In the genomic region with DNA sequence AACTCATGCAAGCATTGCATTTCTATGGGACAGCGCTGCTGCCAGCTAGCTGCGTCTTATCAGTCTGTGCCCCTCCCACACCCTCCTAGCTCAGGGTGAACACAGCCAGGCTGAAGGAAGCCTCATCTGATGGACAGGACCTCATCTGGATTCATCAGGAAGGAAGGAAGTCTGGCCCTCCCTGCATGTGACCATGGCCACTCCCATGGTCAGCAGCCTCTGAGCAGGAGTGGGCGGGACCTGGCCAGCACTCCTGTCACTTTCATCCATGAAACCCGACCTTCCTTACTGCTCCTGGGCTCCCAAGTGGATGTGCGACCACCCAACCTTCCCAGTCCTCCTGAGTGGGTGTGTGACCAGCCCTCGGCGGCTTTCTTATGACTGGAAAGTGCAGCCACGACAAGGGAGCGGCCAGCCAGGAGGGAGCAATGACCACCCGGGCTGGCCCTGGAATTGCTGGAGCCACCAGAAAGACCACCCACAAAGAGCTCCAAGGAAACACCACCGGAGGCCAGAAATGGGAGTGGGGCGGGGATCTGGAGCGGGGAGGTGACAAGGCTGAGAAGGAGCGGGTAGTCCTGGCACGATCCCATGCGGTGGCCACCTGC, we compare ENCODE assay signal across 14 cellular contexts.
DNase-seq lines count a peak whose midpoint lies in the region; ATAC-seq and TF ChIP-seq lines count a peak whose summit lies in the region.
"Had no signal": no experiment of that assay in that cellular context is flagged by ENCODE, and none has a peak within 500 bp of the region (broad histone marks: within the 10 kb centered on the region; RNA-seq: fewer than 3 reads in every experiment).

No MANE protein-coding gene starts in this region.

- H3K27ac Mint-ChIP-seq in MCF 10A (ENCODE audit: low read depth, unreplicated experiment) (no peak overlapping the region), nephron progenitor cell (no peak overlapping the region), natural killer cell (no peak overlapping the region)

- H3K4me3 Mint-ChIP-seq in MCF 10A (ENCODE audit: unreplicated experiment) (no peak overlapping the region), nephron progenitor cell (no peak overlapping the region), natural killer cell (no peak overlapping the region)

- peaks cover 7% of the 10 kb centered on the region for H3K9me3 Mint-ChIP-seq in MCF 10A (ENCODE audit: unreplicated experiment)
- no peaks in the 10 kb centered on the region for H3K9me3 Mint-ChIP-seq in nephron progenitor cell
- H3K9me3 Mint-ChIP-seq in natural killer cell: no peaks in the 10 kb centered on the region

- peak overlapping the region in 1 of 2 donors; percentile 16 for H3K27ac ChIP-seq in breast epithelium
- peak overlapping the region; percentile 68 for H3K27ac ChIP-seq in left ventricle myocardium inferior (replicated peaks)
- no peak overlapping the region for H3K27ac ChIP-seq in aorta (ENCODE audit: low read depth in 1 of 2, low read length in 2 of 2)
- H3K27ac ChIP-seq: SK-N-MC, transverse colon had no signal

- H3K27me3 Mint-ChIP-seq in MCF 10A (ENCODE audit: insufficient read depth, unreplicated experiment) (peaks cover 26% of the 10 kb centered on the region), nephron progenitor cell (ENCODE audit: low read depth, poor library complexity) (peaks cover 25% of the 10 kb centered on the region), natural killer cell (ENCODE audit: low read depth in 2 of 2) (no peaks in the 10 kb centered on the region)

- H3K4me1 ChIP-seq in breast epithelium (no peaks in the 10 kb centered on the region), left ventricle myocardium inferior (peaks cover 24% of the 10 kb centered on the region), aorta (ENCODE audit: control insufficient read depth in 1 of 2, insufficient read depth in 2 of 2, low read length in 2 of 2) (no peaks in the 10 kb centered on the region)
- H3K4me1 ChIP-seq: transverse colon had no signal

- H3K27me3 ChIP-seq in breast epithelium (peaks cover 0 to 5% of the 10 kb centered on the region in 2 donors), left ventricle myocardium inferior (ENCODE audit: low read depth) (no peaks in the 10 kb centered on the region), aorta (ENCODE audit: control insufficient read depth in 1 of 2, insufficient read depth in 2 of 2, low read length in 1 of 2) (no peaks in the 10 kb centered on the region)
- H3K27me3 ChIP-seq: transverse colon had no signal

- H3K4me1 Mint-ChIP-seq in MCF 10A (ENCODE audit: insufficient read depth, unreplicated experiment): no peaks in the 10 kb centered on the region
- H3K4me1 Mint-ChIP-seq in nephron progenitor cell: peaks cover 40% of the 10 kb centered on the region
- no peaks in the 10 kb centered on the region for H3K4me1 Mint-ChIP-seq in natural killer cell

- H3K4me3 ChIP-seq in breast epithelium: no peak overlapping the region
- peak overlapping the region; percentile 42 for H3K4me3 ChIP-seq in left ventricle myocardium inferior
- no peak overlapping the region for H3K4me3 ChIP-seq in aorta (ENCODE audit: low read length in 2 of 2)
- H3K4me3 ChIP-seq: SK-N-MC, skin epidermis, transverse colon had no signal

- no TSS peak for BruUV-seq in MCF 10A (replicated peaks; lab: Mats Ljungman, UMichigan)

- in situ Hi-C loops in GM13976 (cut with MboI; ENCODE audit: low sequenced_read_pairs, unreplicated experiment): no loop called here

- intact Hi-C loops in breast epithelium (cut with DNase I; ENCODE audit: low total_unique reads): no loop called here
- intact Hi-C loops in MCF 10A (cut with micrococcal nuclease): no loop called here
- intact Hi-C loops in left ventricle myocardium inferior (cut with micrococcal nuclease): no loop called here
- intact Hi-C loops in aorta (cut with DNase I): no loop called here
- intact Hi-C loops in natural killer cell (cut with micrococcal nuclease): no loop called here

- no peaks in the 10 kb centered on the region for H3K36me3 ChIP-seq in breast epithelium
- H3K36me3 ChIP-seq in left ventricle myocardium inferior: no peaks in the 10 kb centered on the region
- H3K36me3 ChIP-seq in aorta (ENCODE audit: control insufficient read depth in 1 of 2, insufficient read depth in 2 of 2, low read length in 1 of 2): no peaks in the 10 kb centered on the region
- H3K36me3 ChIP-seq: transverse colon had no signal

- ATAC-seq in aorta (ENCODE audit: low FRiP score) (peak; percentile 76), GM21619 (IDR thresholded peaks at IDR 0.05; ENCODE audit: unreplicated experiment) (no peak), natural killer cell (no peak)

- TF ChIP-seq CTCF in breast epithelium (IDR thresholded peaks at IDR 0.05) (no peak), MCF 10A (IDR thresholded peaks at IDR 0.05; ENCODE audit: unreplicated experiment) (no peak), left ventricle myocardium inferior (IDR thresholded peaks at IDR 0.05; ENCODE audit: borderline replicate concordance) (no peak), nephron progenitor cell (IDR thresholded peaks at IDR 0.05) (no peak), GM13976 (IDR thresholded peaks at IDR 0.05; ENCODE audit: borderline replicate concordance, control extremely low read depth, extremely low read depth, insufficient read depth, missing control alignments) (no peak), natural killer cell (IDR thresholded peaks at IDR 0.05) (no peak)

- H3K36me3 Mint-ChIP-seq in MCF 10A (ENCODE audit: insufficient read depth, unreplicated experiment): peaks cover 4% of the 10 kb centered on the region
- no peaks in the 10 kb centered on the region for H3K36me3 Mint-ChIP-seq in nephron progenitor cell (ENCODE audit: low read depth)
- H3K36me3 Mint-ChIP-seq in natural killer cell: no peaks in the 10 kb centered on the region

- H3K9me3 ChIP-seq in breast epithelium (no peaks in the 10 kb centered on the region), left ventricle myocardium inferior (replicated peaks) (no peaks in the 10 kb centered on the region), aorta (ENCODE audit: control insufficient read depth, low read length) (no peaks in the 10 kb centered on the region)
- H3K9me3 ChIP-seq: transverse colon had no signal

- DNase-seq in breast epithelium (ENCODE audit: low spot score in 2 of 2): peak; percentile 16 to 43
- no peak for DNase-seq in MCF 10A (ENCODE audit: unreplicated experiment)
- peak; percentile 54 for DNase-seq in left ventricle myocardium inferior
- DNase-seq in nephron progenitor cell: peak; percentile 59
- DNase-seq in aorta: no peak
- DNase-seq in GM13976 (ENCODE audit: low spot score): no peak
- DNase-seq in natural killer cell: no peak
- DNase-seq: 8988T; activated CD4-positive, alpha-beta T cell treated with anti-CD3 and anti-CD28 coated beads for 1 hour; NCI-H1417; transverse colon had no signal

- WGBS in aorta, 2 donors: 58 to 74% methylated on average over 16 of the region's 16 CpGs

- POLR2A ChIA-PET in MCF 10A (lab: Yijun Ruan, JAX): no interaction called here

- CTCF ChIA-PET in MCF 10A (lab: Yijun Ruan, JAX): no interaction called here

- TF ChIP-seq POLR2A in breast epithelium (IDR thresholded peaks at IDR 0.05): no peak

Comparison
In these comparisons a context has a peak if more than half of its experiments do, and no peak if none do; other contexts are left out.
1. DNase-seq: peak in breast epithelium (2 of 2), left ventricle myocardium inferior (single experiment) and nephron progenitor cell (single experiment); none in MCF 10A (single experiment), aorta (0 of 2), GM13976 (single experiment) and natural killer cell (single experiment).